16 cellular contexts compared by ENCODE assay signal in genomic region chr6:39411465-39411864, GRCh38.
DNase-seq lines count a peak whose midpoint lies in the region; TF ChIP-seq lines count a peak whose summit lies in the region.
"Had no signal": no experiment of that assay in that cellular context is flagged by ENCODE, and none has a peak within 500 bp of the region (broad histone marks: within the 10 kb centered on the region; RNA-seq: fewer than 3 reads in every experiment).

No MANE protein-coding gene starts in this region.

- H3K36me3 ChIP-seq in uterus = no peaks in the 10 kb centered on the region
- H3K36me3 ChIP-seq: SJCRH30 had no signal

- H3K4me3 ChIP-seq in epithelial cell of proximal tubule (ENCODE audit: low read depth, low read length) = no peak overlapping the region
- H3K4me3 ChIP-seq in uterus = no peak overlapping the region
- H3K4me3 ChIP-seq: SJCRH30 had no signal

- in situ Hi-C loops in SK-MEL-5 (cut with HindIII; ENCODE audit: low pct_unique_long_range_greater_than_20kb, low sequenced_read_pairs) = no loop called here

- H3K9me3 ChIP-seq in uterus = no peaks in the 10 kb centered on the region
- H3K9me3 ChIP-seq: SJCRH30 had no signal

- TF ChIP-seq POLR2A in uterus (IDR thresholded peaks at IDR 0.05) = no peak

- H3K27ac ChIP-seq in uterus = no peak overlapping the region
- H3K27ac ChIP-seq: SJCRH30 had no signal

- DNase-seq in GM03348 (ENCODE audit: low spot score) = peak; percentile 62
- DNase-seq in SK-MEL-5 (ENCODE audit: low read depth, low spot score) = peak; percentile 54
- DNase-seq in epithelial cell of proximal tubule (ENCODE audit: low read depth) = peak; percentile 27
- peak; percentile 28 for DNase-seq in occipital lobe (lab: John Stamatoyannopoulos, UW)
- no peak for DNase-seq in NCI-H2171 (lab: John Stamatoyannopoulos, UW)
- no peak for DNase-seq in uterus
- DNase-seq in activated T-cell treated with anti-CD3 and anti-CD28 coated beads, Interleukin-2, amount 50 U/mL, for 48 hours = no peak
- no peak for DNase-seq in NK-92 treated with Interleukin-12 subunit alpha and Interleukin-12 subunit beta, amount 100 ng/mL, for 24 hours (lab: John Stamatoyannopoulos, UW)
- DNase-seq: activated CD4-positive, alpha-beta T cell treated with anti-CD3 and anti-CD28 coated beads for 4 hours; activated naive CD4-positive, alpha-beta T cell treated with anti-CD3 and anti-CD28 coated beads, Interleukin-2, amount 50 U/mL, for 16 hours; effector memory CD8-positive, alpha-beta T cell; H9; NCI-H187; NCI-H446 treated with DMSO at 0.1 percent for 48 hours; SJCRH30; stimulated activated CD4-positive, alpha-beta T cell treated with anti-CD3 and anti-CD28 coated beads, Interleukin-2, amount 100 ng/mL, for 24 hours had no signal

- TF ChIP-seq CTCF in epithelial cell of proximal tubule (conservative IDR thresholded peaks at IDR 0.05; ENCODE audit: low read depth, low read length) (no peak), uterus (IDR thresholded peaks at IDR 0.05) (no peak)

- intact Hi-C loops in uterus (cut with DNase I; ENCODE audit: low total_unique reads) = no loop called here

- no peaks in the 10 kb centered on the region for H3K27me3 ChIP-seq in uterus
- H3K27me3 ChIP-seq: SJCRH30 had no signal

- no peaks in the 10 kb centered on the region for H3K4me1 ChIP-seq in uterus

Comparison
In these comparisons a context has a peak if more than half of its experiments do, and no peak if none do; other contexts are left out.
1. DNase-seq: peak in GM03348 (single experiment), SK-MEL-5 (single experiment), epithelial cell of proximal tubule (single experiment) and occipital lobe (single experiment); none in NCI-H2171 (single experiment), uterus (0 of 2), activated T-cell treated with anti-CD3 and anti-CD28 coated beads, Interleukin-2, amount 50 U/mL, for 48 hours (0 of 2) and NK-92 treated with Interleukin-12 subunit alpha and Interleukin-12 subunit beta, amount 100 ng/mL, for 24 hours (single experiment).